1 cellular context compared by ENCODE assay signal in genomic region chr2:23662941-23663729, GRCh38.
TF ChIP-seq lines count a peak whose summit lies in the region.

No MANE protein-coding gene starts in this region.

TF ChIP-seq in H1, 55 proteins besides CTCF, POLR2A, EP300 and RAD21 (continued from another document):
- no peak for TF ChIP-seq CHD7 (IDR thresholded peaks at IDR 0.05; ENCODE audit: insufficient replicate concordance, low read length)
- peak; percentile 58; the same call in 1 of the 2 replicates for TF ChIP-seq KDM1A (IDR thresholded peaks at IDR 0.05; ENCODE audit: borderline replicate concordance, low read length)
- TF ChIP-seq E2F6 (IDR thresholded peaks at IDR 0.05), result peak; percentile 46; the same call in 1 of the 2 replicates
- TF ChIP-seq SP1 (IDR thresholded peaks at IDR 0.05; ENCODE audit: low read depth, low read length), result no peak
- TF ChIP-seq SUZ12 (IDR thresholded peaks at IDR 0.05; ENCODE audit: low read length), result no peak
- no peak for TF ChIP-seq RBBP5 (IDR thresholded peaks at IDR 0.05; ENCODE audit: borderline replicate concordance, low read depth, low read length)
- no peak for TF ChIP-seq BCL11A (IDR thresholded peaks at IDR 0.05; ENCODE audit: low read depth in 2 of 2, low read length in 2 of 2)
- no peak for TF ChIP-seq POU5F1 (IDR thresholded peaks at IDR 0.05; ENCODE audit: low read depth, low read length)
- peak; percentile 56; the same call in 1 of the 2 replicates for TF ChIP-seq MAX (IDR thresholded peaks at IDR 0.05)
- TF ChIP-seq MAFK (IDR thresholded peaks at IDR 0.05; ENCODE audit: low read depth, low read length), result no peak
- TF ChIP-seq FOSL1 (IDR thresholded peaks at IDR 0.05; ENCODE audit: insufficient read depth, low read depth, low read length), result no peak
- no peak for TF ChIP-seq RNF2 (IDR thresholded peaks at IDR 0.05; ENCODE audit: borderline replicate concordance, low read depth, low read length, missing control alignments, poor library complexity, severe bottlenecking)
- no peak for TF ChIP-seq SIX5 (IDR thresholded peaks at IDR 0.05; ENCODE audit: low read depth, low read length)
- no peak for TF ChIP-seq CBX8 (IDR thresholded peaks at IDR 0.05; ENCODE audit: borderline replicate concordance, low read depth, low read length)
- no peak for TF ChIP-seq CTBP2 (IDR thresholded peaks at IDR 0.05; ENCODE audit: borderline replicate concordance, insufficient read depth, insufficient read length, low read length)
- no peak for TF ChIP-seq TBP (IDR thresholded peaks at IDR 0.05; ENCODE audit: low read depth, low read length)
- TF ChIP-seq CREB1 (IDR thresholded peaks at IDR 0.05), result peak; percentile 42; the same call in 1 of the 2 replicates
- TF ChIP-seq NRF1 (IDR thresholded peaks at IDR 0.05; ENCODE audit: low read depth, low read length), result no peak
- TF ChIP-seq JUND (IDR thresholded peaks at IDR 0.05; ENCODE audit: low read length), result no peak
- TF ChIP-seq CHD2 (IDR thresholded peaks at IDR 0.05; ENCODE audit: low read length), result no peak
- no peak for TF ChIP-seq EZH2 (IDR thresholded peaks at IDR 0.05; ENCODE audit: low read depth, low read length, severe bottlenecking)
- TF ChIP-seq TAF1 (IDR thresholded peaks at IDR 0.05; ENCODE audit: low read depth, low read length), result no peak
- peak; percentile 59 for TF ChIP-seq ASH2L (IDR thresholded peaks at IDR 0.05; ENCODE audit: low read length)
- TF ChIP-seq KDM4A (IDR thresholded peaks at IDR 0.05; ENCODE audit: low read depth, low read length, severe bottlenecking), result peak; percentile 33
- 0 out of 2 replicates have a peak, but pooled peaks have one; percentile 21 for TF ChIP-seq ATF3 (IDR thresholded peaks at IDR 0.05; ENCODE audit: insufficient read depth, low read depth, low read length)
- TF ChIP-seq USF2 (IDR thresholded peaks at IDR 0.05; ENCODE audit: low read length), result peak; percentile 49; the same call in 1 of the 2 replicates
- TF ChIP-seq JUN (IDR thresholded peaks at IDR 0.05; ENCODE audit: low read depth, low read length), result no peak
- TF ChIP-seq ZNF274 (IDR thresholded peaks at IDR 0.05; ENCODE audit: borderline replicate concordance, extremely low read depth, low read length), result no peak
- TF ChIP-seq CEBPB (IDR thresholded peaks at IDR 0.05; ENCODE audit: low read depth, low read length), result no peak
- no peak for TF ChIP-seq SIN3A (conservative IDR thresholded peaks at IDR 0.05 in 1 of 2, IDR thresholded peaks at IDR 0.05 in 1 of 2; ENCODE audit: low read depth in 1 of 2, low read length in 2 of 2)
